ENCODE assay signal across 16 cellular contexts in genomic region chr12:10268037-10268436, GRCh38. TPM values are rescaled to one million over a fixed set of nuclear protein-coding genes. Genes with fewer than 3 reads are reported as not detected.
DNase-seq lines count a peak whose midpoint lies in the region; ATAC-seq and TF ChIP-seq lines count a peak whose summit lies in the region.
"Had no signal": no experiment of that assay in that cellular context is flagged by ENCODE, and none has a peak within 500 bp of the region (broad histone marks: within the 10 kb centered on the region; RNA-seq: fewer than 3 reads in every experiment).

No MANE protein-coding gene starts in this region.

- H3K27ac ChIP-seq in SK-N-SH (ENCODE audit: low read depth in 2 of 2, low read length in 1 of 2) (no peak overlapping the region), OCI-LY7 (ENCODE audit: low read depth, low read length, poor library complexity, severe bottlenecking) (no peak overlapping the region), mammary epithelial cell (ENCODE audit: insufficient read depth, low read depth, low read length) (no peak overlapping the region)
- H3K27ac ChIP-seq: BLaER1 treated with 17β-estradiol and CSF1 and Interleukin-3, amounts not matched to agents 10 nM and 100 nM; GM23248; HL-60 had no signal

- TF ChIP-seq EP300 in SK-N-SH (IDR thresholded peaks at IDR 0.05; ENCODE audit: borderline replicate concordance in 1 of 2, low read depth in 1 of 2, low read length in 1 of 2), result no peak

- no peaks in the 10 kb centered on the region for H3K9me2 ChIP-seq in SK-N-SH
- no peaks in the 10 kb centered on the region for H3K9me2 ChIP-seq in OCI-LY7 (ENCODE audit: insufficient read depth, low read length)

- dilution Hi-C loops in mammary epithelial cell (cut with HindIII; ENCODE audit: low sequenced_read_pairs), result no loop called here

- 14% methylated on average over 5 of the region's 5 CpGs for WGBS in SK-N-SH (ENCODE audit: low lambda C conversion rate)
- WGBS in mammary epithelial cell (ENCODE audit: low coverage, missing lambda C conversion rate), result 73% methylated on average over 5 of the region's 5 CpGs

- ATAC-seq in SK-N-SH treated with all-trans-retinoic acid at 6 μM for 48 hours, result no peak
- ATAC-seq: GM12878 had no signal

- H3K4me1 ChIP-seq in SK-N-SH (ENCODE audit: control insufficient read depth in 1 of 2, insufficient read depth in 2 of 2, low read depth in 1 of 2, low read length in 1 of 2), result no peaks in the 10 kb centered on the region; a peak in 1 of 4 replicates
- H3K4me1 ChIP-seq in OCI-LY7 (ENCODE audit: insufficient read depth, low read length, poor library complexity, severe bottlenecking), result peaks cover 10% of the 10 kb centered on the region
- H3K4me1 ChIP-seq in mammary epithelial cell (ENCODE audit: insufficient read depth, low read length), result no peaks in the 10 kb centered on the region
- H3K4me1 ChIP-seq: BLaER1 treated with 17β-estradiol and CSF1 and Interleukin-3, amounts not matched to agents 10 nM and 100 nM had no signal

- POLR2A ChIA-PET in SK-N-SH (lab: Yijun Ruan, JAX) (no interaction called here), OCI-LY7 (lab: Charles Lee) (interaction anchor here (0.5 to 1.3 kb wide), 4 partner anchors 17 to 98 kb away, joined by 3 to 4 read pairs (median 3); no protein-coding TSS in a partner anchor)

- no peaks in the 10 kb centered on the region for H3K79me2 ChIP-seq in SK-N-SH (ENCODE audit: insufficient read depth)
- H3K79me2 ChIP-seq in OCI-LY7 (ENCODE audit: insufficient read depth, low read depth, low read length), result no peaks in the 10 kb centered on the region
- H3K79me2 ChIP-seq in mammary epithelial cell (ENCODE audit: insufficient read depth, low read length), result no peaks in the 10 kb centered on the region

- no peak for TF ChIP-seq CTCF in SK-N-SH (IDR thresholded peaks at IDR 0.05)
- 0 out of 2 replicates have a peak, but pooled peaks have one; percentile 26 for TF ChIP-seq CTCF in OCI-LY7 (conservative IDR thresholded peaks at IDR 0.05; ENCODE audit: low read length)
- TF ChIP-seq CTCF in mammary epithelial cell (conservative IDR thresholded peaks at IDR 0.05 in 1 of 2, IDR thresholded peaks at IDR 0.05 in 1 of 2; ENCODE audit: extremely low read depth in 1 of 2, insufficient read depth in 1 of 2, low read depth in 1 of 2, low read length in 2 of 2), result no peak

- intact Hi-C loops in OCI-LY7 (cut with micrococcal nuclease; ENCODE audit: unreplicated experiment), result no loop called here
- intact Hi-C loops in mammary epithelial cell (cut with micrococcal nuclease), result no loop called here

- BruUV-seq in OCI-LY7 (replicated peaks; lab: Mats Ljungman, UMichigan) (no TSS peak), mammary epithelial cell (replicated peaks; lab: Mats Ljungman, UMichigan) (no TSS peak)

- H4K20me1 ChIP-seq in SK-N-SH (ENCODE audit: insufficient read depth) (no peaks in the 10 kb centered on the region), OCI-LY7 (ENCODE audit: insufficient read depth, low read length) (no peaks in the 10 kb centered on the region), mammary epithelial cell (ENCODE audit: insufficient read depth, low read length) (no peaks in the 10 kb centered on the region)
- H4K20me1 ChIP-seq: BLaER1 treated with 17β-estradiol and CSF1 and Interleukin-3, amounts not matched to agents 10 nM and 100 nM had no signal

- peak; percentile 10 for DNase-seq in SK-N-SH
- peak; percentile 39 to 70 for DNase-seq in NCI-H1930 (lab: John Stamatoyannopoulos, UW)
- DNase-seq in OCI-LY7 (ENCODE audit: low spot score), result peak; percentile 53
- DNase-seq in mammary epithelial cell, result no peak
- DNase-seq in effector CD8-positive, alpha-beta T cell (lab: John Stamatoyannopoulos, UW), result no peak
- no peak for DNase-seq in activated CD4-positive, alpha-beta T cell treated with anti-CD3 and anti-CD28 coated beads, Interleukin-2, amount 50 U/mL, for 48 hours
- DNase-seq: ACHN; CD4-positive, CD25-positive, alpha-beta regulatory T cell; DMS 273 treated with DMSO at 0.1 percent for 48 hours; GM23248; H7 had no signal

- in situ Hi-C loops in mammary epithelial cell (cut with MboI; ENCODE audit: low sequenced_read_pairs in 2 of 2), result no loop called here

- H3K36me3 ChIP-seq in SK-N-SH (replicated peaks in 1 of 2; ENCODE audit: control insufficient read depth in 1 of 2, insufficient read depth in 2 of 2, low read length in 1 of 2), result no peaks in the 10 kb centered on the region
- no peaks in the 10 kb centered on the region for H3K36me3 ChIP-seq in OCI-LY7 (ENCODE audit: insufficient read depth, low read length)
- no peaks in the 10 kb centered on the region for H3K36me3 ChIP-seq in mammary epithelial cell (ENCODE audit: insufficient read depth, low read length)
- H3K36me3 ChIP-seq: BLaER1 treated with 17β-estradiol and CSF1 and Interleukin-3, amounts not matched to agents 10 nM and 100 nM had no signal

- CTCF ChIA-PET in SK-N-SH (lab: Yijun Ruan, JAX) (no interaction called here), OCI-LY7 (lab: Charles Lee; ENCODE audit: unreplicated experiment) (no interaction called here), mammary epithelial cell (lab: Charles Lee; ENCODE audit: low non-redundant PET) (no interaction called here)

- H3K4me2 ChIP-seq in SK-N-SH (no peak overlapping the region), OCI-LY7 (ENCODE audit: low read length) (no peak overlapping the region), mammary epithelial cell (ENCODE audit: insufficient read depth, low read depth, low read length) (no peak overlapping the region)
- H3K4me2 ChIP-seq: BLaER1 treated with 17β-estradiol and CSF1 and Interleukin-3, amounts not matched to agents 10 nM and 100 nM had no signal

- no peak overlapping the region for H3K4me3 ChIP-seq in SK-N-SH (ENCODE audit: low read depth in 2 of 2, low read length in 1 of 2)
- no peak overlapping the region for H3K4me3 ChIP-seq in OCI-LY7 (ENCODE audit: low read depth, low read length, poor library complexity, severe bottlenecking)
- no peak overlapping the region for H3K4me3 ChIP-seq in mammary epithelial cell (replicated peaks in 1 of 3; ENCODE audit: insufficient read depth in 1 of 3, low read depth in 2 of 3, low read length in 3 of 3)
- H3K4me3 ChIP-seq: BLaER1 treated with 17β-estradiol and CSF1 and Interleukin-3, amounts not matched to agents 10 nM and 100 nM; GM12878; GM23248 had no signal

- no peaks in the 10 kb centered on the region for H3K9me3 ChIP-seq in SK-N-SH
- H3K9me3 ChIP-seq in OCI-LY7 (ENCODE audit: low read length), result peaks cover 4% of the 10 kb centered on the region; the same call in 1 of the 2 replicates
- no peaks in the 10 kb centered on the region for H3K9me3 ChIP-seq in mammary epithelial cell (replicated peaks; ENCODE audit: insufficient read depth, low read length)
- H3K9me3 ChIP-seq: BLaER1 treated with 17β-estradiol and CSF1 and Interleukin-3, amounts not matched to agents 10 nM and 100 nM had no signal

- TF ChIP-seq RAD21 in SK-N-SH (IDR thresholded peaks at IDR 0.05; ENCODE audit: low read length), result no peak

- H2AFZ ChIP-seq in SK-N-SH (ENCODE audit: low read depth) (no peak overlapping the region), OCI-LY7 (ENCODE audit: low read length) (peak overlapping the region; percentile 52; the same call in 1 of the 2 replicates), mammary epithelial cell (ENCODE audit: low read depth, low read length) (no peak overlapping the region)

- H3K9ac ChIP-seq in SK-N-SH (no peak overlapping the region), mammary epithelial cell (ENCODE audit: insufficient read depth, low read length) (no peak overlapping the region)
- H3K9ac ChIP-seq: BLaER1 treated with 17β-estradiol and CSF1 and Interleukin-3, amounts not matched to agents 10 nM and 100 nM; GM23248 had no signal

- H3K27me3 ChIP-seq in SK-N-SH (ENCODE audit: insufficient read depth), result peaks cover 4% of the 10 kb centered on the region; the same call in 1 of the 2 replicates
- H3K27me3 ChIP-seq in mammary epithelial cell (ENCODE audit: insufficient read depth, low read length), result peaks cover 4% of the 10 kb centered on the region
- H3K27me3 ChIP-seq: BLaER1 treated with 17β-estradiol and CSF1 and Interleukin-3, amounts not matched to agents 10 nM and 100 nM had no signal

- H3F3A ChIP-seq in SK-N-SH (replicated peaks; ENCODE audit: insufficient read depth), result no peaks in the 10 kb centered on the region

TF ChIP-seq in SK-N-SH, 30 proteins besides CTCF, POLR2A, EP300 and RAD21 (continues in another document):
- TF ChIP-seq GATA2 (CRISPR knock-in tag; IDR thresholded peaks at IDR 0.05), result peak; percentile 22; the same call in 1 of the 2 replicates

TF ChIP-seq in SK-N-SH treated with all-trans-retinoic acid at 6 μM for 48 hours, 23 proteins besides CTCF, POLR2A, EP300 and RAD21:
- TF ChIP-seq ISL1 (CRISPR knock-in tag; IDR thresholded peaks at IDR 0.05), result no peak
- no peak for TF ChIP-seq PPARA (CRISPR knock-in tag; IDR thresholded peaks at IDR 0.05; ENCODE audit: borderline replicate concordance)
- no peak for TF ChIP-seq BACH2 (CRISPR knock-in tag; IDR thresholded peaks at IDR 0.05; ENCODE audit: borderline replicate concordance)
- no peak for TF ChIP-seq GLIS3 (CRISPR knock-in tag; IDR thresholded peaks at IDR 0.05)

RNA-seq across cellular contexts. Expression of gene KLRD1, which starts 39.6 kb away (rescaled TPM):
- not detected in 2 replicates for polyA plus RNA-seq in SK-N-SH (2012; rRNA removed)
- polyA plus RNA-seq in SK-N-SH (2012; cell fraction: cytosol; rRNA removed), result not detected in 2 replicates
- not detected in 2 replicates for polyA plus RNA-seq in SK-N-SH (2012; cell fraction: nucleus; rRNA removed)
- total RNA-seq in OCI-LY7 (2014; rRNA removed; shearing (Covaris generic)), result under 0.01 and 0.03 TPM in 2 replicates
- 0.04 and 0.18 TPM in 2 replicates for total RNA-seq in OCI-LY7 (2022)
- under 1 TPM in 1 of 2 donors, not detected in 1; 0.33 TPM for total RNA-seq in mammary epithelial cell
- not detected for polyA plus RNA-seq in mammary epithelial cell
- not detected for polyA minus RNA-seq in mammary epithelial cell
- total RNA-seq: A172 had no signal

RNA-seq across cellular contexts. Expression of gene GABARAPL1, which starts 55.4 kb away (rescaled TPM):
- 9.2 and 14.3 TPM in 2 replicates for polyA plus RNA-seq in SK-N-SH (2012; rRNA removed)
- 12.7 and 14.1 TPM in 2 replicates for polyA plus RNA-seq in SK-N-SH (2012; cell fraction: cytosol; rRNA removed)
- 13.4 and 16.8 TPM in 2 replicates for polyA plus RNA-seq in SK-N-SH (2012; cell fraction: nucleus; rRNA removed)
- 34.2 and 40.7 TPM in 2 replicates for total RNA-seq in OCI-LY7 (2014; rRNA removed; shearing (Covaris generic))
- total RNA-seq in OCI-LY7 (2022), result 52.4 and 65.2 TPM in 2 replicates
- total RNA-seq in mammary epithelial cell, result 10 to 100 TPM; 18.6 to 55.0 TPM
- polyA plus RNA-seq in mammary epithelial cell, result 10.1 TPM
- 0.88 TPM for polyA minus RNA-seq in mammary epithelial cell

Comparison
In these comparisons a context has a peak if more than half of its experiments do, and no peak if none do; other contexts are left out.
1. DNase-seq: peak in SK-N-SH (single experiment), NCI-H1930 (2 of 2) and OCI-LY7 (single experiment); none in mammary epithelial cell (single experiment), effector CD8-positive, alpha-beta T cell (single experiment) and activated CD4-positive, alpha-beta T cell treated with anti-CD3 and anti-CD28 coated beads, Interleukin-2, amount 50 U/mL, for 48 hours (0 of 2).